Comparison of ENCODE assay signal across 17 cellular contexts in genomic region chr10:104031631-104032030, GRCh38. TPM values are rescaled to one million over a fixed set of nuclear protein-coding genes. Genes with fewer than 3 reads are reported as not detected.
A peak's percentile ranks its signal among the peaks of the same experiment; 100 is the strongest.
DNase-seq lines count a peak whose midpoint lies in the region; ATAC-seq and TF ChIP-seq lines count a peak whose summit lies in the region.
"Had no signal": no experiment of that assay in that cellular context is flagged by ENCODE, and none has a peak within 500 bp of the region (broad histone marks: within the 10 kb centered on the region; RNA-seq: fewer than 3 reads in every experiment).

No MANE protein-coding gene starts in this region.

- no peaks in the 10 kb centered on the region for H3K9me3 Mint-ChIP-seq in CD8-positive, alpha-beta T cell
- H3K9me3 Mint-ChIP-seq in activated T-helper 17 cell treated with anti-CD3 and anti-CD28 coated beads, Interleukin-2, amount 50 U/mL, for 72 hours = no peaks in the 10 kb centered on the region
- H3K9me3 Mint-ChIP-seq: CD4-positive, alpha-beta memory T cell; HFFc6 had no signal

- peak overlapping the region; percentile 3 for H3K27ac Mint-ChIP-seq in CD8-positive, alpha-beta T cell
- H3K27ac Mint-ChIP-seq in activated T-helper 17 cell treated with anti-CD3 and anti-CD28 coated beads, Interleukin-2, amount 50 U/mL, for 72 hours = peak overlapping the region; percentile 23
- H3K27ac Mint-ChIP-seq: HFFc6 had no signal

- no peak overlapping the region for H3K4me3 Mint-ChIP-seq in CD8-positive, alpha-beta T cell
- no peak overlapping the region for H3K4me3 Mint-ChIP-seq in activated T-helper 17 cell treated with anti-CD3 and anti-CD28 coated beads, Interleukin-2, amount 50 U/mL, for 72 hours
- H3K4me3 Mint-ChIP-seq: CD4-positive, alpha-beta memory T cell; HFFc6 had no signal

- no peaks in the 10 kb centered on the region for H3K9me3 ChIP-seq in CD8-positive, alpha-beta T cell (ENCODE audit: low read length)
- H3K9me3 ChIP-seq: Peyer's patch, SJCRH30 had no signal

- H3K4me1 ChIP-seq in CD8-positive, alpha-beta T cell (ENCODE audit: insufficient read depth, low read length) = no peaks in the 10 kb centered on the region
- H3K4me1 ChIP-seq: Peyer's patch, SJCRH30 had no signal

- DNase-seq in CD8-positive, alpha-beta T cell = no peak
- peak; percentile 11 for DNase-seq in H7
- DNase-seq: CD4-positive, alpha-beta memory T cell; DMS153; HFFc6; KG1; NCI-H1105 treated with DMSO at 0.1 percent for 48 hours; NCI-H1694; NCI-H2171; NCI-H524; Peyer's patch; SJCRH30 had no signal

- no peak overlapping the region for H3K27ac ChIP-seq in CD8-positive, alpha-beta T cell (ENCODE audit: low read depth, low read length)
- H3K27ac ChIP-seq in temporal lobe (ENCODE audit: low read depth, low read length) = peak overlapping the region; percentile 21
- H3K27ac ChIP-seq: Peyer's patch, SJCRH30 had no signal

- no peaks in the 10 kb centered on the region for H3K4me1 Mint-ChIP-seq in CD8-positive, alpha-beta T cell (ENCODE audit: low read depth)
- no peaks in the 10 kb centered on the region for H3K4me1 Mint-ChIP-seq in activated T-helper 17 cell treated with anti-CD3 and anti-CD28 coated beads, Interleukin-2, amount 50 U/mL, for 72 hours

- no peaks in the 10 kb centered on the region for H3K27me3 ChIP-seq in CD8-positive, alpha-beta T cell (ENCODE audit: insufficient read depth, low read length)
- H3K27me3 ChIP-seq in H7 (ENCODE audit: control insufficient read depth, insufficient read depth, low read length) = no peaks in the 10 kb centered on the region
- H3K27me3 ChIP-seq: Peyer's patch, SJCRH30 had no signal

- intact Hi-C loops in CD8-positive, alpha-beta T cell (cut with DNase I, micrococcal nuclease) = no loop called here

- H3K36me3 Mint-ChIP-seq in CD8-positive, alpha-beta T cell = peaks cover 48% of the 10 kb centered on the region
- peaks cover 55% of the 10 kb centered on the region for H3K36me3 Mint-ChIP-seq in activated T-helper 17 cell treated with anti-CD3 and anti-CD28 coated beads, Interleukin-2, amount 50 U/mL, for 72 hours (ENCODE audit: low read depth)

- H3K4me3 ChIP-seq in CD8-positive, alpha-beta T cell (ENCODE audit: low read depth, low read length) = no peak overlapping the region
- no peak overlapping the region for H3K4me3 ChIP-seq in H7 (ENCODE audit: insufficient read depth, low read depth, low read length)
- H3K4me3 ChIP-seq: Peyer's patch, SJCRH30 had no signal

- CTCF ChIA-PET in CD8-positive, alpha-beta T cell (lab: Charles Lee) = interaction anchor here (0.7 to 1.0 kb wide), 2 partner anchors 13 to 29 kb away, joined by 3 to 5 read pairs; no protein-coding TSS in a partner anchor

- TF ChIP-seq CTCF in CD8-positive, alpha-beta T cell (IDR thresholded peaks at IDR 0.05) = no peak

- no peaks in the 10 kb centered on the region for H3K27me3 Mint-ChIP-seq in CD8-positive, alpha-beta T cell (ENCODE audit: low read depth)
- H3K27me3 Mint-ChIP-seq in activated T-helper 17 cell treated with anti-CD3 and anti-CD28 coated beads, Interleukin-2, amount 50 U/mL, for 72 hours = no peaks in the 10 kb centered on the region
- H3K27me3 Mint-ChIP-seq: CD4-positive, alpha-beta memory T cell had no signal

- POLR2A ChIA-PET in CD8-positive, alpha-beta T cell (lab: Charles Lee) = interaction anchor here (1.0 to 1.2 kb wide), 2 partner anchors 13 to 90 kb away, joined by 3 to 5 read pairs; partner anchors contain the start of gene SFR1

- no peak for ATAC-seq in CD8-positive, alpha-beta T cell
- ATAC-seq in activated T-helper 17 cell treated with anti-CD3 and anti-CD28 coated beads, Interleukin-2, amount 50 U/mL, for 72 hours (replicated peaks) = no peak
- ATAC-seq in GM19328 (IDR thresholded peaks at IDR 0.05; ENCODE audit: unreplicated experiment) (no peak), GM21723 (IDR thresholded peaks at IDR 0.05; ENCODE audit: unreplicated experiment) (no peak), HG03045 (IDR thresholded peaks at IDR 0.05; ENCODE audit: unreplicated experiment) (no peak)

- H3K36me3 ChIP-seq in CD8-positive, alpha-beta T cell (ENCODE audit: insufficient read depth, low read length) = no peaks in the 10 kb centered on the region
- no peaks in the 10 kb centered on the region; the same call in 1 of the 2 replicates for H3K36me3 ChIP-seq in H7 (replicated peaks; ENCODE audit: control insufficient read depth, insufficient read depth, low read length)
- H3K36me3 ChIP-seq: SJCRH30 had no signal

RNA-seq across cellular contexts. Expression of gene COL17A1, which starts 54.0 kb away (rescaled TPM):
- not detected for total RNA-seq in CD8-positive, alpha-beta T cell
- 0.59 and 1.0 TPM in 2 replicates for total RNA-seq in H7 (2014; rRNA removed; shearing (Covaris generic))
- total RNA-seq in activated T-helper 17 cell treated with anti-CD3 and anti-CD28 coated beads, Interleukin-2, amount 50 U/mL, for 72 hours = not detected
- 0.25 TPM for total RNA-seq in temporal lobe
- total RNA-seq: CD4-positive, alpha-beta memory T cell; SJCRH30 had no signal
